17 cellular contexts compared by ENCODE assay signal in genomic region chr1:201311356-201312011, GRCh38. TPM values are rescaled to one million over a fixed set of nuclear protein-coding genes. Genes with fewer than 3 reads are reported as not detected.
DNase-seq lines count a peak whose midpoint lies in the region; ATAC-seq and TF ChIP-seq lines count a peak whose summit lies in the region.
"Had no signal": no experiment of that assay in that cellular context is flagged by ENCODE, and none has a peak within 500 bp of the region (broad histone marks: within the 10 kb centered on the region; RNA-seq: fewer than 3 reads in every experiment).

No MANE protein-coding gene starts in this region.

- ATAC-seq in GM21447 (IDR thresholded peaks at IDR 0.05; ENCODE audit: unreplicated experiment) = no peak
- ATAC-seq in HG03432 (IDR thresholded peaks at IDR 0.05; ENCODE audit: unreplicated experiment) = no peak

- peak overlapping the region; percentile 97 for H3K27ac Mint-ChIP-seq in MCF 10A (ENCODE audit: low read depth, unreplicated experiment)

- no peak overlapping the region for H3K4me3 ChIP-seq in skin epidermis
- no peak overlapping the region for H3K4me3 ChIP-seq in BE2C (ENCODE audit: low read depth, low read length)
- H3K4me3 ChIP-seq: mucosa of descending colon, testis had no signal

- peak overlapping the region in 20 of 21 experiments; percentile 66 to 94 (median 84) for H3K27ac ChIP-seq in skin epidermis
- H3K27ac ChIP-seq: testis had no signal

- H3K4me1 ChIP-seq in BE2C = peaks cover 25% of the 10 kb centered on the region

- H3K4me3 Mint-ChIP-seq in MCF 10A (ENCODE audit: unreplicated experiment) = no peak overlapping the region

- intact Hi-C loops in MCF 10A (cut with micrococcal nuclease) = loop anchor here (1.0 kb wide), 1 partner anchor 36 kb away; no protein-coding TSS in a partner anchor

- BruUV-seq in MCF 10A (replicated peaks; lab: Mats Ljungman, UMichigan) = no TSS peak

- POLR2A ChIA-PET in MCF 10A (lab: Yijun Ruan, JAX) = interaction anchor here (0.6 to 42.9 kb wide), 24 partner anchors 8 to 572 kb away, joined by 3 to 3819 read pairs (median 6); partner anchors contain the start of genes CAMSAP2, PHLDA3 and PKP1

- peaks cover 9% of the 10 kb centered on the region for H3K36me3 Mint-ChIP-seq in MCF 10A (ENCODE audit: insufficient read depth, unreplicated experiment)

- no peaks in the 10 kb centered on the region for H3K27me3 ChIP-seq in BE2C
- H3K27me3 ChIP-seq: testis had no signal

- H3K36me3 ChIP-seq in BE2C = no peaks in the 10 kb centered on the region

- CTCF ChIA-PET in MCF 10A (lab: Yijun Ruan, JAX) = interaction anchor here (0.6 to 26.0 kb wide), 17 partner anchors 12 to 283 kb away, joined by 3 to 474 read pairs (median 6); partner anchors contain the start of gene PKP1

- no peaks in the 10 kb centered on the region for H3K9me3 Mint-ChIP-seq in MCF 10A (ENCODE audit: unreplicated experiment)

- DNase-seq in NCI-H146 (lab: John Stamatoyannopoulos, UW) = peak; percentile 9
- no peak for DNase-seq in NCI-H146 treated with DMSO at 0.1 percent for 48 hours (lab: John Stamatoyannopoulos, UW; ENCODE audit: unreplicated experiment)
- peak; percentile 93 for DNase-seq in NCI-H1694 treated with DMSO at 0.1 percent for 48 hours (lab: John Stamatoyannopoulos, UW)
- DNase-seq in MCF 10A (ENCODE audit: unreplicated experiment) = peak; percentile 96
- DNase-seq in BE2C = no peak
- DNase-seq: 8988T; activated CD4-positive, alpha-beta T cell treated with anti-CD3 and anti-CD28 coated beads, Interleukin-2, amount 50 U/mL, for 4 hours; activated naive CD4-positive, alpha-beta T cell treated with anti-CD3 and anti-CD28 coated beads, Interleukin-2, amount 50 U/mL, for 16 hours; NCI-H1417 treated with DMSO at 0.1 percent for 48 hours; testis had no signal

- H3K9me3 ChIP-seq in BE2C = no peaks in the 10 kb centered on the region
- H3K9me3 ChIP-seq: mucosa of descending colon, testis had no signal

- TF ChIP-seq CTCF in MCF 10A (IDR thresholded peaks at IDR 0.05; ENCODE audit: unreplicated experiment) = no peak
- no peak for TF ChIP-seq CTCF in BE2C (IDR thresholded peaks at IDR 0.05; ENCODE audit: low read depth, low read length)

- peaks cover 63% of the 10 kb centered on the region for H3K4me1 Mint-ChIP-seq in MCF 10A (ENCODE audit: insufficient read depth, unreplicated experiment)

- no peaks in the 10 kb centered on the region for H3K27me3 Mint-ChIP-seq in MCF 10A (ENCODE audit: insufficient read depth, unreplicated experiment)

RNA-seq across cellular contexts. Expression of gene PKP1, which starts 28.2 kb away (rescaled TPM):
- total RNA-seq in MCF 10A (2022) = 0.30 and 0.32 TPM in 2 replicates
- polyA plus RNA-seq in BE2C (2012; ENCODE audit: insufficient read depth, insufficient read length, low read depth) = 0.93 TPM
- total RNA-seq: H4; HT1080; T-helper 2 cell treated with Interferon-gamma antibody and Interleukin-4, amounts not matched to agents 100 ng/mL and 5 ng/mL, for 36 hours had no signal

Comparison
In these comparisons a context has a peak if more than half of its experiments do, and no peak if none do; other contexts are left out.
1. DNase-seq: peak in NCI-H146 (single experiment), NCI-H1694 treated with DMSO at 0.1 percent for 48 hours (single experiment) and MCF 10A (single experiment); none in NCI-H146 treated with DMSO at 0.1 percent for 48 hours (single experiment) and BE2C (single experiment).